In genomic region chr2:209584915-209585314, GRCh38 we compare ENCODE assay signal across 23 cellular contexts.
DNase-seq lines count a peak whose midpoint lies in the region; ATAC-seq, FAIRE-seq and TF ChIP-seq lines count a peak whose summit lies in the region.
"Had no signal": no experiment of that assay in that cellular context is flagged by ENCODE, and none has a peak within 500 bp of the region (broad histone marks: within the 10 kb centered on the region; RNA-seq: fewer than 3 reads in every experiment).

No MANE protein-coding gene starts in this region.

- no peaks in the 10 kb centered on the region for H3K36me3 ChIP-seq in H1 (ENCODE audit: control insufficient read depth in 2 of 4, insufficient read depth in 4 of 4, low read length in 3 of 4)
- no peaks in the 10 kb centered on the region for H3K36me3 ChIP-seq in neural progenitor cell
- no peaks in the 10 kb centered on the region for H3K36me3 ChIP-seq in upper lobe of left lung
- H3K36me3 ChIP-seq: BLaER1 had no signal

- no peak overlapping the region for H2BK120ac ChIP-seq in H1 (replicated peaks; ENCODE audit: low read depth, low read length)

- CTCF ChIA-PET in H1 (lab: Charles Lee; ENCODE audit: partially characterized antibody) = interaction anchor here (0.6 to 0.8 kb wide), 2 partner anchors 249 to 1611 kb away, joined by 3 to 4 read pairs; no protein-coding TSS in a partner anchor

- TF ChIP-seq CTCF in H1 (IDR thresholded peaks at IDR 0.05; ENCODE audit: control extremely low read depth in 1 of 3, insufficient read depth in 1 of 3, low read depth in 1 of 3, low read length in 3 of 3) (no peak), neural progenitor cell (IDR thresholded peaks at IDR 0.05) (no peak), upper lobe of left lung (IDR thresholded peaks at IDR 0.05) (no peak)

- H3K4me1 ChIP-seq in H1 (replicated peaks in 1 of 4; ENCODE audit: control insufficient read depth in 3 of 4, insufficient read depth in 4 of 4, low read length in 3 of 4) (no peaks in the 10 kb centered on the region), neural progenitor cell (peaks cover 3% of the 10 kb centered on the region), upper lobe of left lung (no peaks in the 10 kb centered on the region)
- H3K4me1 ChIP-seq: A549, BE2C, Caco-2 had no signal

- no peak overlapping the region for H3K4ac ChIP-seq in H1 (replicated peaks; ENCODE audit: insufficient read length, low read depth, low read length)

- no peak overlapping the region for H3K27ac Mint-ChIP-seq in neural progenitor cell
- no peak overlapping the region for H3K27ac Mint-ChIP-seq in activated CD4-positive, alpha-beta T cell treated with anti-CD3 and anti-CD28 coated beads, Interleukin-2, amount 10 ng/mL, durations not matched to agents 24 days and 14 days
- H3K27ac Mint-ChIP-seq: CD14-positive monocyte; CD4-positive, alpha-beta memory T cell; CD4-positive, CD25-positive, alpha-beta regulatory T cell had no signal

- H3K9me3 ChIP-seq in H1 (ENCODE audit: insufficient read depth in 2 of 2, low read depth in 1 of 2, low read length in 1 of 2) (no peaks in the 10 kb centered on the region), neural progenitor cell (ENCODE audit: low read depth) (no peaks in the 10 kb centered on the region), upper lobe of left lung (no peaks in the 10 kb centered on the region)
- H3K9me3 ChIP-seq: A549, BE2C, BLaER1, Caco-2 had no signal

- intact Hi-C loops in activated CD4-positive, alpha-beta T cell treated with anti-CD3 and anti-CD28 coated beads, Interleukin-2, amount 10 ng/mL, durations not matched to agents 24 days and 14 days (cut with micrococcal nuclease) = no loop called here

- TF ChIP-seq POLR2A in H1 (IDR thresholded peaks at IDR 0.05; ENCODE audit: control extremely low read depth in 1 of 2, low read depth in 2 of 2, low read length in 2 of 2) (no peak), upper lobe of left lung (IDR thresholded peaks at IDR 0.05) (no peak)

- ATAC-seq in upper lobe of left lung (ENCODE audit: low FRiP score in 2 of 2) = no peak
- ATAC-seq: A549 had no signal

- H3K27me3 Mint-ChIP-seq in neural progenitor cell (ENCODE audit: insufficient read depth, low read depth) = no peaks in the 10 kb centered on the region
- no peaks in the 10 kb centered on the region for H3K27me3 Mint-ChIP-seq in activated CD4-positive, alpha-beta T cell treated with anti-CD3 and anti-CD28 coated beads, Interleukin-2, amount 10 ng/mL, durations not matched to agents 24 days and 14 days
- H3K27me3 Mint-ChIP-seq: CD4-positive, alpha-beta memory T cell; CD4-positive, CD25-positive, alpha-beta regulatory T cell had no signal

- H2BK5ac ChIP-seq in H1 (ENCODE audit: low read depth, low read length) = no peak overlapping the region

- H3K36me3 Mint-ChIP-seq in neural progenitor cell = peaks cover 50% of the 10 kb centered on the region
- no peaks in the 10 kb centered on the region for H3K36me3 Mint-ChIP-seq in activated CD4-positive, alpha-beta T cell treated with anti-CD3 and anti-CD28 coated beads, Interleukin-2, amount 10 ng/mL, durations not matched to agents 24 days and 14 days (ENCODE audit: low read depth)
- H3K36me3 Mint-ChIP-seq: CD14-positive monocyte; CD4-positive, alpha-beta memory T cell; CD4-positive, CD25-positive, alpha-beta regulatory T cell had no signal

- peak overlapping the region; percentile 16 for H3K4me3 Mint-ChIP-seq in neural progenitor cell
- H3K4me3 Mint-ChIP-seq in activated CD4-positive, alpha-beta T cell treated with anti-CD3 and anti-CD28 coated beads, Interleukin-2, amount 10 ng/mL, durations not matched to agents 24 days and 14 days = no peak overlapping the region
- H3K4me3 Mint-ChIP-seq: CD14-positive monocyte; CD4-positive, alpha-beta memory T cell; CD4-positive, CD25-positive, alpha-beta regulatory T cell had no signal

- no peaks in the 10 kb centered on the region for H3K79me1 ChIP-seq in H1 (ENCODE audit: low read depth, low read length)

- no peak overlapping the region for H3K14ac ChIP-seq in H1 (ENCODE audit: insufficient read length)

- H3K27ac ChIP-seq in H1 (ENCODE audit: low read depth, low read length) (no peak overlapping the region), neural progenitor cell (no peak overlapping the region), upper lobe of left lung (no peak overlapping the region)
- H3K27ac ChIP-seq: 22Rv1, A549, BLaER1 had no signal

- peak; percentile 47 for DNase-seq in Ammon's horn (ENCODE audit: low spot score)
- no peak for DNase-seq in H1 (ENCODE audit: low read depth in 1 of 2, low spot score in 2 of 2)
- DNase-seq in middle frontal gyrus (ENCODE audit: extremely low spot score, low spot score) = peak; percentile 33
- no peak for DNase-seq in neural progenitor cell (ENCODE audit: low spot score)
- DNase-seq in SKM-1 treated with dmso at 0.1 percent for 144 hours (lab: John Stamatoyannopoulos, UW; ENCODE audit: unreplicated experiment) = no peak
- DNase-seq in upper lobe of left lung = no peak
- DNase-seq in activated CD4-positive, alpha-beta T cell treated with anti-CD3 and anti-CD28 coated beads, Interleukin-2, amount 10 ng/mL, durations not matched to agents 24 days and 14 days = no peak
- no peak for DNase-seq in GM19239 (ENCODE audit: insufficient read length, low spot score)
- DNase-seq: AML-193; BE2C; C1 segment of cervical spinal cord; Caco-2; Calu3; CD4-positive, alpha-beta memory T cell; CD4-positive, CD25-positive, alpha-beta regulatory T cell; DMS79 treated with DMSO at 0.1 percent for 48 hours; GF-D8 had no signal

- H3K27me3 ChIP-seq in H1 (replicated peaks in 1 of 4; ENCODE audit: control insufficient read depth in 3 of 4, extremely low read depth in 1 of 4, insufficient read depth in 3 of 4, low read length in 3 of 4) = no peaks in the 10 kb centered on the region
- H3K27me3 ChIP-seq in neural progenitor cell = no peaks in the 10 kb centered on the region
- no peaks in the 10 kb centered on the region for H3K27me3 ChIP-seq in upper lobe of left lung
- H3K27me3 ChIP-seq: BE2C, BLaER1 had no signal

- no peak overlapping the region for H4K8ac ChIP-seq in H1 (ENCODE audit: extremely low read depth, insufficient read depth, low read length)

- H4K20me1 ChIP-seq in H1 (replicated peaks in 1 of 2; ENCODE audit: control insufficient read depth in 1 of 2, insufficient read depth in 2 of 2, low read length in 2 of 2) (no peaks in the 10 kb centered on the region), neural progenitor cell (ENCODE audit: low read depth) (no peaks in the 10 kb centered on the region)
- H4K20me1 ChIP-seq: BLaER1 had no signal

- TF ChIP-seq RAD21 in H1 (IDR thresholded peaks at IDR 0.05 in 1 of 2, conservative IDR thresholded peaks at IDR 0.05 in 1 of 2; ENCODE audit: low read depth in 2 of 2, low read length in 2 of 2) = no peak

- H3K79me2 ChIP-seq in H1 (ENCODE audit: control insufficient read depth in 1 of 2, insufficient read depth in 2 of 2, low read length in 2 of 2) (no peaks in the 10 kb centered on the region), neural progenitor cell (ENCODE audit: low read depth) (no peaks in the 10 kb centered on the region)

- no peak overlapping the region for H4K91ac ChIP-seq in H1 (replicated peaks; ENCODE audit: insufficient read length, low read length)

- H2AK5ac ChIP-seq in H1 (ENCODE audit: low read depth, low read length) = no peak overlapping the region

- H3K4me2 ChIP-seq in H1 (ENCODE audit: insufficient read depth in 1 of 2, low read depth in 2 of 2, low read length in 2 of 2) (no peak overlapping the region), neural progenitor cell (no peak overlapping the region)
- H3K4me2 ChIP-seq: A549, BLaER1 had no signal

- H3K23me2 ChIP-seq in H1 (ENCODE audit: low read depth, low read length) = no peaks in the 10 kb centered on the region

- no peak overlapping the region for H3K56ac ChIP-seq in H1 (replicated peaks; ENCODE audit: insufficient read length, low read depth, low read length)

- POLR2A ChIA-PET in H1 (lab: Charles Lee; ENCODE audit: partially characterized antibody) = no interaction called here

- no peak overlapping the region for H3K4me3 ChIP-seq in H1 (ENCODE audit: extremely low read depth in 1 of 4, insufficient read depth in 2 of 4, low read depth in 3 of 4, low read length in 4 of 4)
- H3K4me3 ChIP-seq in neural progenitor cell = no peak overlapping the region
- no peak overlapping the region for H3K4me3 ChIP-seq in upper lobe of left lung
- H3K4me3 ChIP-seq: A549, BLaER1 had no signal

- no peak overlapping the region for H2AFZ ChIP-seq in H1 (ENCODE audit: low read length)
- no peak overlapping the region for H2AFZ ChIP-seq in neural progenitor cell (replicated peaks)

- no peak overlapping the region for H3K23ac ChIP-seq in H1 (ENCODE audit: insufficient read length)

- H3K4me1 Mint-ChIP-seq in neural progenitor cell = peaks cover 47% of the 10 kb centered on the region
- no peaks in the 10 kb centered on the region for H3K4me1 Mint-ChIP-seq in activated CD4-positive, alpha-beta T cell treated with anti-CD3 and anti-CD28 coated beads, Interleukin-2, amount 10 ng/mL, durations not matched to agents 24 days and 14 days
- H3K4me1 Mint-ChIP-seq: CD14-positive monocyte; CD4-positive, alpha-beta memory T cell; CD4-positive, CD25-positive, alpha-beta regulatory T cell had no signal

- no peaks in the 10 kb centered on the region for H3K9me3 Mint-ChIP-seq in neural progenitor cell
- no peaks in the 10 kb centered on the region for H3K9me3 Mint-ChIP-seq in activated CD4-positive, alpha-beta T cell treated with anti-CD3 and anti-CD28 coated beads, Interleukin-2, amount 10 ng/mL, durations not matched to agents 24 days and 14 days
- H3K9me3 Mint-ChIP-seq: CD14-positive monocyte had no signal

- no peak for TF ChIP-seq EP300 in H1 (IDR thresholded peaks at IDR 0.05; ENCODE audit: borderline replicate concordance in 1 of 2, low read depth in 2 of 2, low read length in 2 of 2)
- no peak for TF ChIP-seq EP300 in upper lobe of left lung (IDR thresholded peaks at IDR 0.05)

- H2BK12ac ChIP-seq in H1 (ENCODE audit: low read depth, low read length) = no peak overlapping the region

- 82% methylated on average over 5 of the region's 5 CpGs; no CpG with 5 or more reads in 1 of the 2 experiments for WGBS in H1 (ENCODE audit: extremely low coverage in 1 of 2, insufficient coverage in 1 of 2, insufficient read length in 1 of 2, insufficient replicate concordance in 2 of 2, low coverage in 1 of 2, low lambda C conversion rate in 2 of 2, missing lambda C conversion rate in 1 of 2), 2 experiments
- 78 to 81% methylated on average over 5 of the region's 5 CpGs for WGBS in upper lobe of left lung, 2 donors

- H3K18ac ChIP-seq in H1 (ENCODE audit: extremely low read depth, low read length) = no peak overlapping the region

- H3K9ac ChIP-seq in H1 (replicated peaks in 1 of 4; ENCODE audit: extremely low read depth in 1 of 4, low read depth in 3 of 4, low read length in 3 of 4) = no peak overlapping the region
- H3K9ac ChIP-seq in neural progenitor cell = no peak overlapping the region
- H3K9ac ChIP-seq: BLaER1 had no signal

- no peak for FAIRE-seq in H1 (lab: Jason Lieb, UNC)
- FAIRE-seq in GM19239 (lab: Jason Lieb, UNC) = no peak
- FAIRE-seq: A549, G401.6, GM12891 had no signal

- no peak overlapping the region for H2BK20ac ChIP-seq in H1 (ENCODE audit: low read length)

- peaks cover 3% of the 10 kb centered on the region for H3F3A ChIP-seq in neural progenitor cell (ENCODE audit: low read depth)

- peak overlapping the region; percentile 40; the same call in 1 of the 2 replicates for H2BK15ac ChIP-seq in H1 (ENCODE audit: low read length)

- no peak overlapping the region for H4K5ac ChIP-seq in H1 (ENCODE audit: insufficient read length, low read depth, low read length)

Comparison
In these comparisons a context has a peak if more than half of its experiments do, and no peak if none do; other contexts are left out.
1. DNase-seq: peak in Ammon's horn (single experiment) and middle frontal gyrus (single experiment); none in H1 (0 of 2), neural progenitor cell (single experiment), SKM-1 treated with dmso at 0.1 percent for 144 hours (single experiment), upper lobe of left lung (0 of 2), activated CD4-positive, alpha-beta T cell treated with anti-CD3 and anti-CD28 coated beads, Interleukin-2, amount 10 ng/mL, durations not matched to agents 24 days and 14 days (single experiment) and GM19239 (single experiment).